1 cellular context compared by ENCODE assay signal in the genomic region with DNA sequence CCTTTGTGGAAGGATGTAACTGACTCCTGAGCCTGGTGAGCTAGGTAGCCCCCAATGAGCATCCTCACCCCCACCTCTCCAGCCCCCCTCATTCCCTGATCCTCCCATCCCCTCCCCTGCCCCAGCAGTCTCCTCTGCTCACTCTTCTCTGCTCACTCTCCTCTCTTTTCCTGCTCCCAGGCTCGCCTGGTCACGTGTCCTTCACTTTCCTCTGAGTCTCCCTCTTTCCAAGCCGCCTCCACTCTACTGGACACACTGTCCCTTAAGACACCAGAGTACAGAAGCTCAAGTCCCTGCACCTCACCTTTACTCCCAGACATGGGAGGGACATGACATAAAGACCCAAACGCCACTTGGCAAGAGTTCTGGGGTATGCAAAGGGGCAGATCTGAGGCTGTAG.
TF ChIP-seq lines count a peak whose summit lies in the region.

No MANE protein-coding gene starts in this region.

TF ChIP-seq in HepG2, 621 proteins besides CTCF, POLR2A, EP300 and RAD21 (continued from another document):
- TF ChIP-seq, protein P1, sequence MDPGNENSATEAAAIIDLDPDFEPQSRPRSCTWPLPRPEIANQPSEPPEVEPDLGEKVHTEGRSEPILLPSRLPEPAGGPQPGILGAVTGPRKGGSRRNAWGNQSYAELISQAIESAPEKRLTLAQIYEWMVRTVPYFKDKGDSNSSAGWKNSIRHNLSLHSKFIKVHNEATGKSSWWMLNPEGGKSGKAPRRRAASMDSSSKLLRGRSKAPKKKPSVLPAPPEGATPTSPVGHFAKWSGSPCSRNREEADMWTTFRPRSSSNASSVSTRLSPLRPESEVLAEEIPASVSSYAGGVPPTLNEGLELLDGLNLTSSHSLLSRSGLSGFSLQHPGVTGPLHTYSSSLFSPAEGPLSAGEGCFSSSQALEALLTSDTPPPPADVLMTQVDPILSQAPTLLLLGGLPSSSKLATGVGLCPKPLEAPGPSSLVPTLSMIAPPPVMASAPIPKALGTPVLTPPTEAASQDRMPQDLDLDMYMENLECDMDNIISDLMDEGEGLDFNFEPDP (CRISPR knock-in tag; conservative IDR thresholded peaks at IDR 0.05), result no peak
